In genomic region chr2:74715880-74716279, GRCh38 we compare ENCODE assay signal across 1 cellular context.
TF ChIP-seq lines count a peak whose summit lies in the region.

No MANE protein-coding gene starts in this region.

TF ChIP-seq in H1, 55 proteins besides CTCF, POLR2A, EP300 and RAD21 (continued from another document):
- no peak for TF ChIP-seq CBX5 (IDR thresholded peaks at IDR 0.05; ENCODE audit: low read depth, low read length)
- TF ChIP-seq HDAC2 (IDR thresholded peaks at IDR 0.05; ENCODE audit: borderline replicate concordance in 1 of 2, low read depth in 2 of 2, low read length in 2 of 2) = no peak
- TF ChIP-seq RFX5 (IDR thresholded peaks at IDR 0.05; ENCODE audit: borderline replicate concordance, low read depth, low read length) = no peak
- no peak for TF ChIP-seq FOSL1 (IDR thresholded peaks at IDR 0.05; ENCODE audit: insufficient read depth, low read depth, low read length)
- TF ChIP-seq GTF2F1 (IDR thresholded peaks at IDR 0.05; ENCODE audit: borderline replicate concordance, low read depth, low read length) = no peak
- no peak for TF ChIP-seq SIN3A (conservative IDR thresholded peaks at IDR 0.05 in 1 of 2, IDR thresholded peaks at IDR 0.05 in 1 of 2; ENCODE audit: low read depth in 1 of 2, low read length in 2 of 2)
- TF ChIP-seq ASH2L (IDR thresholded peaks at IDR 0.05; ENCODE audit: low read length) = no peak
- no peak for TF ChIP-seq GABPA (IDR thresholded peaks at IDR 0.05; ENCODE audit: borderline replicate concordance, insufficient read depth, low read length)
- TF ChIP-seq KDM1A (IDR thresholded peaks at IDR 0.05; ENCODE audit: borderline replicate concordance, low read length) = no peak
- TF ChIP-seq, protein P1, sequence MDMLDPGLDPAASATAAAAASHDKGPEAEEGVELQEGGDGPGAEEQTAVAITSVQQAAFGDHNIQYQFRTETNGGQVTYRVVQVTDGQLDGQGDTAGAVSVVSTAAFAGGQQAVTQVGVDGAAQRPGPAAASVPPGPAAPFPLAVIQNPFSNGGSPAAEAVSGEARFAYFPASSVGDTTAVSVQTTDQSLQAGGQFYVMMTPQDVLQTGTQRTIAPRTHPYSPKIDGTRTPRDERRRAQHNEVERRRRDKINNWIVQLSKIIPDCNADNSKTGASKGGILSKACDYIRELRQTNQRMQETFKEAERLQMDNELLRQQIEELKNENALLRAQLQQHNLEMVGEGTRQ (IDR thresholded peaks at IDR 0.05; ENCODE audit: low read length) = no peak
- TF ChIP-seq BRCA1 (IDR thresholded peaks at IDR 0.05; ENCODE audit: low read depth, low read length) = no peak
- TF ChIP-seq NANOG (IDR thresholded peaks at IDR 0.05; ENCODE audit: insufficient read depth, low read depth, low read length, poor library complexity, severe bottlenecking) = no peak
- no peak for TF ChIP-seq SIRT6 (IDR thresholded peaks at IDR 0.05; ENCODE audit: low read length)
- TF ChIP-seq CHD7 (IDR thresholded peaks at IDR 0.05; ENCODE audit: insufficient replicate concordance, low read length) = no peak
- TF ChIP-seq TCF12 (IDR thresholded peaks at IDR 0.05; ENCODE audit: low read depth, low read length) = no peak
TF ChIP-seq in H1: peak in this region for 0.
